In the genomic region with DNA sequence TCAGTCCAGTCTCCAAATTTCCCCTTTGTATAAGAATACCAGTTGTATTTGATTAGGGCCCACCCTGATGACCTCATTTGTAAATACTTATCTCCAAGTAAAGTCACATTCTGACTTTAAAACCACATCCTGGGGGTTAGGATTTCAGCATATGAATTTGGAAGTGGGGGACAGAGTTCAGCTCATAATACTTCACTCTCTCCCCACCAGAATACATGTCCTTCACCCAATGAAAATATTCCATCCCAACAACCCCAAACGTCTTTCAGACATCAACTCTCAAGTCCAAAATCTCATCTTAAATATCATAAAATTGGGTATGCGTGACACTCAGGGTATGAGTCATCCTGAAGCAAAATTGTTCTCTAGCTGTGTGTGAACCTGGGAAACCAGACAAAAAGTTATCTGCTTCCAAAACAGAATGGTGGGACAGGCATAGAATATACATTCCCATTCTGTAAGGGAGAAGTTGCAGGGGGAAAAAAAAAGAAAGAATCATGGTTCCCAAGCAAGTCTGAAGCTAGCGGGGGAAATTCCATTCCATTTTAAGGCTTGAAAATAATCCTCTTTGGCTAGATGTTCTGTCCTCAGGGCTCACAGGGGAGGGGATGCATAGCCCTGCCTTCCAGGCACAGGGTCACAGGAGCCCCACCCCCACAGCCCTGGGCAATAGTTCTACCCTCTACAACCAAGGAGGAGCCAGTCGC, we compare ENCODE assay signal across 16 cellular contexts.
DNase-seq lines count a peak whose midpoint lies in the region; ATAC-seq, FAIRE-seq and TF ChIP-seq lines count a peak whose summit lies in the region.
"Had no signal": no experiment of that assay in that cellular context is flagged by ENCODE, and none has a peak within 500 bp of the region (broad histone marks: within the 10 kb centered on the region; RNA-seq: fewer than 3 reads in every experiment).

No MANE protein-coding gene starts in this region.

- in situ Hi-C loops in mammary epithelial cell (cut with MboI; ENCODE audit: low sequenced_read_pairs in 2 of 2), result no loop called here

- no peaks in the 10 kb centered on the region for H4K20me1 ChIP-seq in mammary epithelial cell (ENCODE audit: insufficient read depth, low read length)

- H3K14ac ChIP-seq in mesenchymal stem cell (ENCODE audit: low read length in 2 of 2), result no peak overlapping the region

- H3K9me3 ChIP-seq in mammary epithelial cell (replicated peaks; ENCODE audit: insufficient read depth, low read length) (peaks cover 3% of the 10 kb centered on the region), mesenchymal stem cell (ENCODE audit: control insufficient read depth, low read length) (no peaks in the 10 kb centered on the region)
- H3K9me3 ChIP-seq: upper lobe of left lung had no signal

- no peak overlapping the region for H2BK5ac ChIP-seq in mesenchymal stem cell (ENCODE audit: low read depth, low read length, poor library complexity, severe bottlenecking)

- H2BK15ac ChIP-seq in mesenchymal stem cell (ENCODE audit: low read depth, poor library complexity, severe bottlenecking), result no peak overlapping the region

- H3K27ac ChIP-seq in mammary epithelial cell (ENCODE audit: insufficient read depth, low read depth, low read length), result peak overlapping the region; percentile 98
- H3K27ac ChIP-seq in mesenchymal stem cell (ENCODE audit: low read length, poor library complexity, severe bottlenecking), result no peak overlapping the region
- H3K27ac ChIP-seq: parathyroid adenoma, upper lobe of left lung, WERI-Rb-1 had no signal

- H4K91ac ChIP-seq in mesenchymal stem cell (ENCODE audit: low read length), result no peak overlapping the region

- no TSS peak for BruUV-seq in mammary epithelial cell (replicated peaks; lab: Mats Ljungman, UMichigan)

- H3K36me3 ChIP-seq in mammary epithelial cell (ENCODE audit: insufficient read depth, low read length) (peaks cover 10% of the 10 kb centered on the region), mesenchymal stem cell (ENCODE audit: control insufficient read depth in 1 of 2, insufficient read depth in 2 of 2, low read depth in 1 of 2, low read length in 2 of 2) (no peaks in the 10 kb centered on the region)
- H3K36me3 ChIP-seq: upper lobe of left lung, WERI-Rb-1 had no signal

- H2BK12ac ChIP-seq in mesenchymal stem cell (ENCODE audit: low read length in 2 of 2), result no peak overlapping the region

- H3K4ac ChIP-seq in mesenchymal stem cell (ENCODE audit: low read depth in 1 of 2, low read length in 2 of 2), result no peak overlapping the region

- no peak overlapping the region for H2BK120ac ChIP-seq in mesenchymal stem cell (ENCODE audit: low read depth, low read length)

- H3K79me1 ChIP-seq in mesenchymal stem cell (replicated peaks; ENCODE audit: low read length, poor library complexity, severe bottlenecking), result no peaks in the 10 kb centered on the region

- dilution Hi-C loops in mammary epithelial cell (cut with HindIII; ENCODE audit: low sequenced_read_pairs), result no loop called here

- no peak overlapping the region for H2AK5ac ChIP-seq in mesenchymal stem cell (ENCODE audit: low read length, severe bottlenecking)

- CTCF ChIA-PET in mammary epithelial cell (lab: Charles Lee; ENCODE audit: low non-redundant PET), result no interaction called here

- H3K27me3 ChIP-seq in mammary epithelial cell (ENCODE audit: insufficient read depth, low read length) (no peaks in the 10 kb centered on the region), mesenchymal stem cell (ENCODE audit: control insufficient read depth in 1 of 2, insufficient read depth in 1 of 2, low read length in 2 of 2) (no peaks in the 10 kb centered on the region)
- H3K27me3 ChIP-seq: upper lobe of left lung had no signal

- TF ChIP-seq CTCF in mammary epithelial cell (conservative IDR thresholded peaks at IDR 0.05 in 1 of 2, IDR thresholded peaks at IDR 0.05 in 1 of 2; ENCODE audit: extremely low read depth in 1 of 2, insufficient read depth in 1 of 2, low read depth in 1 of 2, low read length in 2 of 2), result no peak

- H3K4me3 ChIP-seq in mammary epithelial cell (replicated peaks in 1 of 3; ENCODE audit: insufficient read depth in 1 of 3, low read depth in 2 of 3, low read length in 3 of 3) (no peak overlapping the region), mesenchymal stem cell (ENCODE audit: insufficient read depth in 1 of 2, low read depth in 1 of 2, low read length in 2 of 2) (no peak overlapping the region)
- H3K4me3 ChIP-seq: upper lobe of left lung had no signal

- H3K4me2 ChIP-seq in mammary epithelial cell (ENCODE audit: insufficient read depth, low read depth, low read length) (no peak overlapping the region), mesenchymal stem cell (ENCODE audit: low read length, poor library complexity, severe bottlenecking) (no peak overlapping the region)

- intact Hi-C loops in mammary epithelial cell (cut with micrococcal nuclease), result no loop called here

- H4K8ac ChIP-seq in mesenchymal stem cell (ENCODE audit: low read length), result no peak overlapping the region

- DNase-seq in EL (peak; percentile 81), OCI-M1 (lab: John Stamatoyannopoulos, UW) (peak; percentile 59), mammary epithelial cell (peak; percentile 67), mesenchymal stem cell (peak; percentile 47), HuH-7 (ENCODE audit: low spot score) (no peak), GM19239 (ENCODE audit: insufficient read length, low spot score) (no peak)
- DNase-seq: activated CD8-positive, alpha-beta memory T cell treated with anti-CD3 and anti-CD28 coated beads, Interleukin-2, amount 50 U/mL, for 4 hours; midbrain; NCI-H2107; stimulated activated CD8-positive, alpha-beta memory T cell treated with anti-CD3 and anti-CD28 coated beads, Interleukin-4, amount 100 ng/mL, for 48 hours; upper lobe of left lung; WERI-Rb-1 had no signal

- H3K23ac ChIP-seq in mesenchymal stem cell (ENCODE audit: low read length in 2 of 2), result no peak overlapping the region

- WGBS in mammary epithelial cell (ENCODE audit: low coverage, missing lambda C conversion rate), result 57% methylated on average over 3 of the region's 4 CpGs
- WGBS in mesenchymal stem cell, result 78% methylated on average over 4 of the region's 4 CpGs

- ATAC-seq in GM19351 (IDR thresholded peaks at IDR 0.05; ENCODE audit: unreplicated experiment), result no peak
- ATAC-seq in GM21390 (IDR thresholded peaks at IDR 0.05; ENCODE audit: unreplicated experiment), result no peak

- no peak for FAIRE-seq in GM19239 (lab: Jason Lieb, UNC)
- FAIRE-seq: H1 had no signal

- H3K9ac ChIP-seq in mammary epithelial cell (ENCODE audit: insufficient read depth, low read length), result peak overlapping the region; percentile 58
- peak overlapping the region; percentile 51 for H3K9ac ChIP-seq in mesenchymal stem cell (ENCODE audit: low read length)
- H3K9ac ChIP-seq: parathyroid adenoma had no signal

- H2AFZ ChIP-seq in mammary epithelial cell (ENCODE audit: low read depth, low read length) (no peak overlapping the region), mesenchymal stem cell (ENCODE audit: low read depth, low read length) (no peak overlapping the region)
- H2AFZ ChIP-seq: parathyroid adenoma had no signal

- H3K4me1 ChIP-seq in mammary epithelial cell (ENCODE audit: insufficient read depth, low read length) (peaks cover 66% of the 10 kb centered on the region), mesenchymal stem cell (ENCODE audit: control insufficient read depth, insufficient read depth, low read depth, low read length) (no peaks in the 10 kb centered on the region)
- H3K4me1 ChIP-seq: parathyroid adenoma, upper lobe of left lung had no signal

- no peak overlapping the region for H3K18ac ChIP-seq in mesenchymal stem cell (ENCODE audit: low read depth in 1 of 2, low read length in 2 of 2)

- H3K79me2 ChIP-seq in mammary epithelial cell (ENCODE audit: insufficient read depth, low read length), result peaks cover 8% of the 10 kb centered on the region
- H3K79me2 ChIP-seq: parathyroid adenoma had no signal

Comparison
In these comparisons a context has a peak if more than half of its experiments do, and no peak if none do; other contexts are left out.
1. DNase-seq: peak in EL (single experiment), OCI-M1 (single experiment), mammary epithelial cell (single experiment) and mesenchymal stem cell (single experiment); none in HuH-7 (single experiment) and GM19239 (single experiment).